Comparison of ENCODE assay signal across 8 cellular contexts in the genomic region with DNA sequence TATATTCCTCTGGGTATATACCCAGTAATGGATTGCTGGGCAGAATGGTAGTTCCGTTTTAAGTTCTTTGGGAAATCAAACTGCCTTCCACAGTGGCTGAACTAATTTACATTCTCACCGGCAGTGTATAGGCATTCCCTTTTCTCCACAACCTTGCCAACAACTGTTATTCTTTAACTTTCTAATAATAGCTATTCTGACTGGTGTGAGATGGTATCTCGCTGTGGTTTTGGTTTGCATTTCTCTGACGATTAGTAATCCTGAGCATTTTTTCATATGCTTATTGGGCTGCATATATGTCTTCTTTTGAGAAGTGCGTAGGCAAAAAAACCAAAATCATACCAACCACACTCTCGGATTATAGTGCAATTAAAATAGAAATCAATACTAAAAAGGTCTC. TPM values are rescaled to one million over a fixed set of nuclear protein-coding genes. Genes with fewer than 3 reads are reported as not detected.
DNase-seq lines count a peak whose midpoint lies in the region; FAIRE-seq and TF ChIP-seq lines count a peak whose summit lies in the region.
"Not testable (repeated sequence)": the region's sequence is repeated elsewhere in the genome, so short reads cannot be mapped to it uniquely, and the experiment has no call there.

No MANE protein-coding gene starts in this region.

- H3K9me3 Mint-ChIP-seq in T-helper 2 cell treated with Interferon-gamma antibody and Interleukin-4, amounts not matched to agents 5 μg/mL and 100 μg/mL, for 36 hours; astrocyte (ENCODE audit: unreplicated experiment): not testable (repeated sequence)

- not testable (repeated sequence) for H3K4me1 ChIP-seq in astrocyte (ENCODE audit: insufficient read depth, low read length); smooth muscle cell (ENCODE audit: low read depth)

- H3K79me2 ChIP-seq in astrocyte (ENCODE audit: insufficient read depth, low read length) (peaks cover 14% of the 10 kb centered on the region), smooth muscle cell (ENCODE audit: low read depth) (peaks cover 20% of the 10 kb centered on the region)

- H3K9ac ChIP-seq in astrocyte (ENCODE audit: low read length): peak overlapping the region; percentile 39
- H3K9ac ChIP-seq in smooth muscle cell (ENCODE audit: low read depth): not testable (repeated sequence)

- not testable (repeated sequence) for H4K20me1 ChIP-seq in astrocyte (ENCODE audit: insufficient read depth, low read length); smooth muscle cell (ENCODE audit: low read depth)

- 22% methylated on average over 4 of the region's 6 CpGs for WGBS in smooth muscle cell (ENCODE audit: low lambda C conversion rate)

- peak overlapping the region; percentile 66 for H3K27ac ChIP-seq in astrocyte (ENCODE audit: low read depth, low read length)
- peak overlapping the region; percentile 69 for H3K27ac ChIP-seq in smooth muscle cell (ENCODE audit: low read depth)

- H3K4me2 ChIP-seq in astrocyte (ENCODE audit: low read length): peak overlapping the region; percentile 70
- not testable (repeated sequence) for H3K4me2 ChIP-seq in smooth muscle cell

- H3K27ac Mint-ChIP-seq in T-helper 2 cell treated with Interferon-gamma antibody and Interleukin-4, amounts not matched to agents 5 μg/mL and 100 μg/mL, for 36 hours; astrocyte (ENCODE audit: unreplicated experiment): not testable (repeated sequence)

- not testable (repeated sequence) for H3K36me3 ChIP-seq in MG63; astrocyte (ENCODE audit: insufficient read depth, low read length); smooth muscle cell (ENCODE audit: low read depth)

- H3K9me3 ChIP-seq in MG63; astrocyte (ENCODE audit: insufficient read depth, low read depth, low read length); smooth muscle cell (replicated peaks; ENCODE audit: low read depth): not testable (repeated sequence)

- not testable (repeated sequence) for H3F3A ChIP-seq in smooth muscle cell (ENCODE audit: low read depth)

- not testable (repeated sequence) for TF ChIP-seq CTCF in astrocyte (IDR thresholded peaks at IDR 0.05; ENCODE audit: insufficient read depth, low read depth, low read length); epithelial cell of esophagus (IDR thresholded peaks at IDR 0.05; ENCODE audit: insufficient read depth, low read depth, low read length, missing control alignments); smooth muscle cell (IDR thresholded peaks at IDR 0.05; ENCODE audit: borderline replicate concordance, insufficient read depth, poor library complexity, severe bottlenecking)

- not testable (repeated sequence) for H3K4me3 ChIP-seq in MG63; astrocyte (ENCODE audit: insufficient read depth, low read depth, low read length); epithelial cell of esophagus (ENCODE audit: low read length); smooth muscle cell

- H3K4me3 Mint-ChIP-seq in T-helper 2 cell treated with Interferon-gamma antibody and Interleukin-4, amounts not matched to agents 5 μg/mL and 100 μg/mL, for 36 hours; astrocyte (ENCODE audit: unreplicated experiment): not testable (repeated sequence)

- not testable (repeated sequence) for H3K27me3 Mint-ChIP-seq in T-helper 2 cell treated with Interferon-gamma antibody and Interleukin-4, amounts not matched to agents 5 μg/mL and 100 μg/mL, for 36 hours (ENCODE audit: low read depth); astrocyte (ENCODE audit: low read depth, unreplicated experiment)

- H3K36me3 Mint-ChIP-seq in T-helper 2 cell treated with Interferon-gamma antibody and Interleukin-4, amounts not matched to agents 5 μg/mL and 100 μg/mL, for 36 hours (ENCODE audit: low read depth); astrocyte (ENCODE audit: low read depth, unreplicated experiment): not testable (repeated sequence)

- not testable (repeated sequence) for H3K27me3 ChIP-seq in MG63; astrocyte (ENCODE audit: insufficient read depth, low read length); smooth muscle cell (ENCODE audit: low read depth)

- not testable (repeated sequence) for H3K4me1 Mint-ChIP-seq in T-helper 2 cell treated with Interferon-gamma antibody and Interleukin-4, amounts not matched to agents 5 μg/mL and 100 μg/mL, for 36 hours (ENCODE audit: low read depth); astrocyte (ENCODE audit: low read depth, unreplicated experiment)

- H2AFZ ChIP-seq in astrocyte (ENCODE audit: low read depth, low read length); smooth muscle cell (ENCODE audit: low read depth): not testable (repeated sequence)

- in situ Hi-C loops in Caki2 (cut with HindIII; ENCODE audit: low pct_unique_long_range_greater_than_20kb, low sequenced_read_pairs): not testable (repeated sequence)

- FAIRE-seq in astrocyte (lab: Jason Lieb, UNC): not testable (repeated sequence)

- DNase-seq in Caki2 (ENCODE audit: low read depth): peak; percentile 76
- peak; percentile 59 for DNase-seq in HCEC 1CT
- DNase-seq in MG63: peak; percentile 8
- peak; percentile 17 for DNase-seq in T-helper 2 cell treated with Interferon-gamma antibody and Interleukin-4, amounts not matched to agents 5 μg/mL and 100 μg/mL, for 36 hours (ENCODE audit: low spot score)
- DNase-seq in astrocyte (ENCODE audit: low read depth): peak; percentile 79
- peak; percentile 23 for DNase-seq in epithelial cell of esophagus (ENCODE audit: low read depth)
- peak; percentile 41 for DNase-seq in kidney glomerular epithelial cell (lab: John Stamatoyannopoulos, UW)
- DNase-seq in smooth muscle cell (lab: John Stamatoyannopoulos, UW; ENCODE audit: unreplicated experiment): not testable (repeated sequence)

RNA-seq across cellular contexts. Expression of a gene that starts 5.8 kb away (rescaled TPM):
- total RNA-seq in Caki2 (2014; rRNA removed; shearing (Covaris generic); ENCODE audit: low replicate concordance): 13.1 and 14.5 TPM in 2 replicates
- 8.4 and 11.3 TPM in 2 replicates for total RNA-seq in MG63 (2014; rRNA removed; shearing (Covaris generic); ENCODE audit: low replicate concordance)
- total RNA-seq in astrocyte (15.2 and 15.3 TPM in 2 replicates), smooth muscle cell (8.6 and 9.2 TPM in 2 replicates)
- polyA plus RNA-seq in smooth muscle cell: 4.2 and 4.5 TPM in 2 replicates

RNA-seq across cellular contexts. Expression of a gene that starts 5.9 kb away (rescaled TPM):
- total RNA-seq in Caki2 (2014; rRNA removed; shearing (Covaris generic); ENCODE audit: low replicate concordance): 13.9 and 24.8 TPM in 2 replicates
- 30.9 and 34.8 TPM in 2 replicates for total RNA-seq in MG63 (2014; rRNA removed; shearing (Covaris generic); ENCODE audit: low replicate concordance)
- total RNA-seq in astrocyte: 39.0 and 43.3 TPM in 2 replicates
- total RNA-seq in smooth muscle cell: 22.6 and 31.6 TPM in 2 replicates
- polyA plus RNA-seq in smooth muscle cell: 30.2 and 31.7 TPM in 2 replicates

RNA-seq across cellular contexts. Expression of a gene that starts 27.3 kb away (rescaled TPM):
- total RNA-seq in Caki2 (2014; rRNA removed; shearing (Covaris generic); ENCODE audit: low replicate concordance): 5.1 and 9.9 TPM in 2 replicates
- total RNA-seq in MG63 (2014; rRNA removed; shearing (Covaris generic); ENCODE audit: low replicate concordance): 0.59 TPM in 2 replicates
- 2.6 and 3.3 TPM in 2 replicates for total RNA-seq in astrocyte
- total RNA-seq in smooth muscle cell: 1.1 and 2.5 TPM in 2 replicates
- polyA plus RNA-seq in smooth muscle cell: 6.8 and 7.9 TPM in 2 replicates

RNA-seq across cellular contexts. Expression of a gene that starts 40.8 kb away (rescaled TPM):
- 5.0 and 8.1 TPM in 2 replicates for total RNA-seq in Caki2 (2014; rRNA removed; shearing (Covaris generic); ENCODE audit: low replicate concordance)
- 5.6 and 11.0 TPM in 2 replicates for total RNA-seq in MG63 (2014; rRNA removed; shearing (Covaris generic); ENCODE audit: low replicate concordance)
- total RNA-seq in astrocyte (42.6 and 49.9 TPM in 2 replicates), smooth muscle cell (39.2 and 42.7 TPM in 2 replicates)
- polyA plus RNA-seq in smooth muscle cell: 57.6 and 62.0 TPM in 2 replicates
